ENCODE assay signal across 10 cellular contexts in the genomic region with DNA sequence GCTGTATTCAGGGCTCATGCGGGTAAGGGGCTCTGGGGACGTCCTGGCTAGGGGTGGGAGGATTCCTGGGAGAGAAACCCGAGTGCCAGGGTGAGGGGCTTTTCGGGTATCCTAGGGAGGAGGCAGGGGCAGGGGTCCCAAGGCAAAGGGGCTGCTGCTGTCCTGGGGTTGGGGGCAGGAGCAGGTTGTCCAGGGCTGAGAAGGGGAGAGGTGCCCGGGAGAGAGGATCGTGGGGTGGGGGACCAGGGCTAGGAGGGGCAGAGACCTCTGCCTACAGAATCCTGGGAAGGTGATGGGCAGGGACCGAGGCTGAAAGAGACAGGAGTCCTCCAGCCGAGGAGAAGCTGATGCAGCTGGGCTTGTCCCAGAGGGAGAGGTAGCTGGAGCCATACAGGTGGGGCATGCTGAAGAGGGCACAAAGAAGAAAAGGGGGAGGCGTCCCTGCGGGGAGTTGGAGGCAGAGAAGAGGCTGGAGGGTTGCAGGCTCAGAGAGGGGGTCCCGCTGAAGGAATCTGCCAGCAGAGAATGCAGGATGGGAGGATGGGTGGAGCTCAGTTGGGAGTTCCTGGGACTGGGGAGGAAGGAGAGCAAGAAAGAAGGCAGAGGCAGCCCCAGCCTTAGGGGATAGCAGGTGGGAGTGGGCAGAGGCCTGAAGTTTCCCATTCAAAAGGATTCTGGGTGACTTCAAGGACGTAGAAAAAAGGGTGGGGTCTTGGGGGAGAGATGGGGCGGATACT. TPM values are rescaled to one million over a fixed set of nuclear protein-coding genes. Genes with fewer than 3 reads are reported as not detected.
DNase-seq lines count a peak whose midpoint lies in the region; ATAC-seq and TF ChIP-seq lines count a peak whose summit lies in the region.
"Had no signal": no experiment of that assay in that cellular context is flagged by ENCODE, and none has a peak within 500 bp of the region (broad histone marks: within the 10 kb centered on the region; RNA-seq: fewer than 3 reads in every experiment).

No MANE protein-coding gene starts in this region.

- no peak for TF ChIP-seq CTCF in GM06990 (IDR thresholded peaks at IDR 0.05; ENCODE audit: insufficient read depth, low read length, poor library complexity, severe bottlenecking)
- TF ChIP-seq CTCF in Panc1 (IDR thresholded peaks at IDR 0.05) = no peak
- no peak for TF ChIP-seq CTCF in fibroblast of villous mesenchyme (IDR thresholded peaks at IDR 0.05; ENCODE audit: insufficient read depth, low read depth, low read length)
- TF ChIP-seq CTCF in parathyroid adenoma (IDR thresholded peaks at IDR 0.05) = no peak

- peak overlapping the region; percentile 42 for H3K4me2 ChIP-seq in parathyroid adenoma (ENCODE audit: low read length)

- peak; percentile 60 for ATAC-seq in Panc1
- ATAC-seq in HG03521 (IDR thresholded peaks at IDR 0.05; ENCODE audit: unreplicated experiment) = no peak
- no peak for ATAC-seq in GM18870 (IDR thresholded peaks at IDR 0.05; ENCODE audit: unreplicated experiment)

- H3K27ac ChIP-seq in Panc1 (ENCODE audit: low read length) (0 out of 2 replicates have a peak overlapping the region, but pooled peaks have one; percentile 29), parathyroid adenoma (no peak overlapping the region)
- H3K27ac ChIP-seq: GM23248 had no signal

- no peak overlapping the region for H3K9ac ChIP-seq in parathyroid adenoma
- H3K9ac ChIP-seq: GM23248 had no signal

- H3K27me3 ChIP-seq in GM06990 (replicated peaks; ENCODE audit: control insufficient read depth, insufficient read depth, low read length) (no peaks in the 10 kb centered on the region; the same call in none of the 2 replicates), Panc1 (ENCODE audit: control insufficient read depth, insufficient read depth, low read length) (no peaks in the 10 kb centered on the region), parathyroid adenoma (ENCODE audit: control insufficient read depth, insufficient read depth, low read length) (peaks cover 4% of the 10 kb centered on the region)

- BruUV-seq in Panc1 (replicated peaks; lab: Mats Ljungman, UMichigan) = no TSS peak

- in situ Hi-C loops in Panc1 (cut with HindIII; ENCODE audit: low pct_unique_long_range_greater_than_20kb, low sequenced_read_pairs) = no loop called here

- H3K9me3 ChIP-seq in Panc1 (ENCODE audit: control insufficient read depth, insufficient read depth, low read depth, low read length) (no peaks in the 10 kb centered on the region), parathyroid adenoma (ENCODE audit: control insufficient read depth, low read length) (no peaks in the 10 kb centered on the region)

- DNase-seq in GM06990 (ENCODE audit: extremely low read depth, insufficient read length) (no peak), Panc1 (ENCODE audit: low read depth, low spot score) (no peak), fibroblast of villous mesenchyme (ENCODE audit: low read depth) (no peak), OCI-M1 (lab: John Stamatoyannopoulos, UW) (no peak), DMS153 treated with DMSO at 0.1 percent for 48 hours (lab: John Stamatoyannopoulos, UW; ENCODE audit: unreplicated experiment) (no peak)
- DNase-seq: left cardiac atrium had no signal

- intact Hi-C loops in Panc1 (cut with micrococcal nuclease; ENCODE audit: unreplicated experiment) = no loop called here

- POLR2A ChIA-PET in Panc1 (lab: Charles Lee) = interaction anchor here (0.6 kb wide), 1 partner anchor 16 kb away, joined by 5 read pairs; no protein-coding TSS in a partner anchor

- H3K4me3 ChIP-seq in GM06990 (replicated peaks; ENCODE audit: low read depth, low read length) = peak overlapping the region; percentile 4
- H3K4me3 ChIP-seq in Panc1 (ENCODE audit: low read depth in 2 of 2, low read length in 2 of 2) = peak overlapping the region; percentile 55 to 68
- H3K4me3 ChIP-seq in fibroblast of villous mesenchyme (ENCODE audit: low read depth, low read length) = peak overlapping the region; percentile 68
- no peak overlapping the region for H3K4me3 ChIP-seq in parathyroid adenoma (ENCODE audit: low read depth, low read length)
- H3K4me3 ChIP-seq: GM23248 had no signal

- H3K4me1 ChIP-seq in Panc1 (ENCODE audit: control insufficient read depth, insufficient read depth, low read length) (no peaks in the 10 kb centered on the region; the same call in none of the 2 replicates), parathyroid adenoma (peaks cover 5% of the 10 kb centered on the region)

- H3K36me3 ChIP-seq in GM06990 (ENCODE audit: control insufficient read depth, insufficient read depth, low read length) (no peaks in the 10 kb centered on the region), Panc1 (ENCODE audit: control insufficient read depth, insufficient read depth, low read length) (no peaks in the 10 kb centered on the region; the same call in 1 of the 2 replicates), parathyroid adenoma (ENCODE audit: control insufficient read depth, insufficient read depth, low read length) (no peaks in the 10 kb centered on the region)

- H3K79me2 ChIP-seq in parathyroid adenoma = no peaks in the 10 kb centered on the region

- CTCF ChIA-PET in Panc1 (lab: Charles Lee) = interaction anchor here (0.6 kb wide), 1 partner anchor 11 kb away, joined by 5 read pairs; no protein-coding TSS in a partner anchor

- peak overlapping the region; percentile 97 for H2AFZ ChIP-seq in parathyroid adenoma
- H2AFZ ChIP-seq: GM23248 had no signal

RNA-seq across cellular contexts. Expression of a gene that starts 0.6 kb away (rescaled TPM):
- 8.5 TPM for total RNA-seq in Panc1 (2021; ENCODE audit: unreplicated experiment)
- polyA plus RNA-seq in Panc1 (2012; ENCODE audit: insufficient read length) = 10.0 TPM
- total RNA-seq in fibroblast of villous mesenchyme = 1.6 and 1.7 TPM in 2 replicates
- total RNA-seq: GM23248 had no signal
- polyA plus RNA-seq: GM23248 had no signal

RNA-seq across cellular contexts. Expression of a gene that starts 25.4 kb away (rescaled TPM):
- total RNA-seq in Panc1 (2021; ENCODE audit: unreplicated experiment) (128 TPM), fibroblast of villous mesenchyme (360 and 363 TPM in 2 replicates)
- 87.2 TPM for polyA plus RNA-seq in Panc1 (2012; ENCODE audit: insufficient read length)
